ENCODE assay signal across 1 cellular context in genomic region chr1:6300342-6301141, GRCh38.
TF ChIP-seq lines count a peak whose summit lies in the region.

No MANE protein-coding gene starts in this region.

TF ChIP-seq in HepG2, 621 proteins besides CTCF, POLR2A, EP300 and RAD21:
- 0 out of 2 replicates have a peak, but pooled peaks have one; percentile 10 for TF ChIP-seq ZNF687 (CRISPR knock-in tag; IDR thresholded peaks at IDR 0.05)
- TF ChIP-seq ZNF234 (CRISPR knock-in tag; conservative IDR thresholded peaks at IDR 0.05): no peak
TF ChIP-seq in HepG2: peak in this region for 1.
